8 cellular contexts compared by ENCODE assay signal in the genomic region with DNA sequence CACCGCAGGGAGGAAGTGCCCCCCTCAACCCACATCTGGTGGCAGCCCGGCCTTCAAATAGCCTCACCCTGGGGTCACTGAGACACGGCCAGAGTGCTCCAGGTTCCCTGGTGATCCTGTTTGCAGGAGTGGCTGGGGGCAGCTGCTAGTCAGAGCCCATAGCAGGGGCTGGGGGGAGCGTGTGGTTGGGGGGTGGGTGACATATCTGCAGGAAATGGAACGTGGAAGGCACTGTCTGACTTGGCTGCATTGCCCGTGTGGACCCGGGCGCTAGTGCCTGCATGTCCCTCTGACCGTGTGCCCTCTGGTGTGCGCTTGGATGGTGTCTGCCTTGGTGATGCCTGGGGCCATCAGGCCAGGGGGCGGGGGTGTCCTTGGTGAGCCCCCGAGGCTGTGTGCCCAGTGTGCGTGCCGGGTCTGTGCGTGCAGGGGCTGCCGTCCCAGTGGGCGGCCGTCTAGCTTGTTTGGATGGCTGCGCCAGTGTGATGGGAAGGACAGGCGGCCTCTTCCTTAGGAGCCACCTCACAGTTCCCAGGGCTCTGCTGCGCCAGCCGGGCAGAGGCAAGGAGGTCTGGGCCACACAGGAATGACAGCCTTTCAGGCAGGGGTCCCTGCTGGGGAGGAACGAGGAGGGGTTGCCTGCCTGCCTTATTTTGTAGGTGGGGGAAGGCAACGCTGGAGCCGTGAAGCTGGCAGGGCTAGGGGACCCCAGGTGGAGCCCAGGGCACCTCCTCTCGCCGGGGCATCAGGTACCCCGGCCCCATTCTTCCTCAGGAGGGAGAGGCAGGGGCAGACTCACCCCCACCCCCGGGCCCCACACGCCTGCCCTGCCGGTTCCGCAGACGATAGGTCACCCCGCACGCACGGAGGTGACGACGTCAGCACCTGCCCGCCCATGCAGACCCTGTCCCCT. TPM values are rescaled to one million over a fixed set of nuclear protein-coding genes. Genes with fewer than 3 reads are reported as not detected.
DNase-seq lines count a peak whose midpoint lies in the region; ATAC-seq, FAIRE-seq and TF ChIP-seq lines count a peak whose summit lies in the region.

No MANE protein-coding gene starts in this region.

- no peak overlapping the region for H3K27ac Mint-ChIP-seq in endothelial cell (ENCODE audit: unreplicated experiment)

- CTCF ChIA-PET in PC-3 (lab: Charles Lee), result interaction anchor here (0.6 to 1.7 kb wide), 3 partner anchors 36 to 164 kb away, joined by 3 to 20 read pairs (median 3); no protein-coding TSS in a partner anchor

- H3F3A ChIP-seq in PC-3 (ENCODE audit: low read length, unreplicated experiment), result no peaks in the 10 kb centered on the region
- H3F3A ChIP-seq in neural cell (ENCODE audit: insufficient read depth, low read length, poor library complexity, severe bottlenecking), result peaks cover 16% of the 10 kb centered on the region

- H3K4me3 ChIP-seq in PC-3 (ENCODE audit: low read length) (peak overlapping the region; percentile 70), neural cell (ENCODE audit: low read length) (peak overlapping the region; percentile 76)

- H3K4me1 ChIP-seq in ES-I3 (ENCODE audit: insufficient read depth, low read length) (no peaks in the 10 kb centered on the region; the same call in 1 of the 2 replicates), PC-3 (ENCODE audit: insufficient read depth, low read length) (peaks cover 7% of the 10 kb centered on the region; the same call in 1 of the 2 replicates)

- no peak for TF ChIP-seq RAD21 in neural cell (conservative IDR thresholded peaks at IDR 0.05)

- H2AFZ ChIP-seq in PC-3 (ENCODE audit: low read length) (peak overlapping the region; percentile 81), neural cell (ENCODE audit: low read depth, low read length) (peak overlapping the region; percentile 48)

- peak overlapping the region; percentile 83 for H3K4me3 Mint-ChIP-seq in endothelial cell (ENCODE audit: unreplicated experiment)

- intact Hi-C loops in PC-3 (cut with micrococcal nuclease), result no loop called here

- H3K36me3 ChIP-seq in ES-I3 (ENCODE audit: insufficient read depth, low read length) (no peaks in the 10 kb centered on the region), PC-3 (ENCODE audit: low read depth, low read length) (no peaks in the 10 kb centered on the region), neural cell (ENCODE audit: insufficient read depth, low read length) (no peaks in the 10 kb centered on the region)

- no peaks in the 10 kb centered on the region for H3K27me3 ChIP-seq in PC-3 (ENCODE audit: low read length)
- H3K27me3 ChIP-seq in neural cell (ENCODE audit: insufficient read depth, low read depth, low read length), result no peaks in the 10 kb centered on the region

- FAIRE-seq in RCC 7860 (lab: Jason Lieb, UNC), result no peak

- no peaks in the 10 kb centered on the region for H3K36me3 Mint-ChIP-seq in endothelial cell (ENCODE audit: low read depth, unreplicated experiment)

- no peak for TF ChIP-seq EP300 in neural cell (conservative IDR thresholded peaks at IDR 0.05; ENCODE audit: poor library complexity, severe bottlenecking)

- peaks cover 2% of the 10 kb centered on the region for H3K4me1 Mint-ChIP-seq in endothelial cell (ENCODE audit: unreplicated experiment)

- no peak overlapping the region for H3K27ac ChIP-seq in PC-3 (ENCODE audit: low read length)
- peak overlapping the region; percentile 100 for H3K27ac ChIP-seq in neural cell (ENCODE audit: low read length)

- POLR2A ChIA-PET in PC-3 (lab: Charles Lee; ENCODE audit: unreplicated experiment), result interaction anchor here (0.6 kb wide), 4 partner anchors 14 to 276 kb away, joined by 4 to 8 read pairs (median 4); no protein-coding TSS in a partner anchor

- H3K4me2 ChIP-seq in PC-3 (ENCODE audit: low read length), result peak overlapping the region; percentile 99
- peak overlapping the region; percentile 77 for H3K4me2 ChIP-seq in neural cell (ENCODE audit: low read length)

- no peaks in the 10 kb centered on the region for H3K79me2 ChIP-seq in PC-3 (ENCODE audit: low read length)
- peaks cover 41% of the 10 kb centered on the region for H3K79me2 ChIP-seq in neural cell (replicated peaks; ENCODE audit: insufficient read depth, low read length)

- TF ChIP-seq CTCF in PC-3 (conservative IDR thresholded peaks at IDR 0.05; ENCODE audit: low read depth, low read length) (no peak), endothelial cell (IDR thresholded peaks at IDR 0.05; ENCODE audit: unreplicated experiment) (no peak), neural cell (IDR thresholded peaks at IDR 0.05; ENCODE audit: poor library complexity, severe bottlenecking) (no peak)

- H3K9me3 ChIP-seq in ES-I3 (ENCODE audit: control insufficient read depth, insufficient read depth, low read length) (no peaks in the 10 kb centered on the region), PC-3 (ENCODE audit: low read length) (no peaks in the 10 kb centered on the region), neural cell (ENCODE audit: low read length) (no peaks in the 10 kb centered on the region)

- no peaks in the 10 kb centered on the region for H3K9me3 Mint-ChIP-seq in endothelial cell (ENCODE audit: unreplicated experiment)

- H3K9ac ChIP-seq in ES-I3 (ENCODE audit: low read depth, low read length), result peak overlapping the region; percentile 62; the same call in 1 of the 2 replicates
- peak overlapping the region; percentile 25; the same call in 1 of the 2 replicates for H3K9ac ChIP-seq in PC-3 (ENCODE audit: low read length)
- peak overlapping the region; percentile 97 for H3K9ac ChIP-seq in neural cell (ENCODE audit: low read length)

- H4K20me1 ChIP-seq in PC-3 (ENCODE audit: low read length) (no peaks in the 10 kb centered on the region), neural cell (ENCODE audit: insufficient read depth) (peaks cover 4% of the 10 kb centered on the region)

- peaks cover 14% of the 10 kb centered on the region for H3K27me3 Mint-ChIP-seq in endothelial cell (ENCODE audit: unreplicated experiment)

- BruUV-seq in PC-3 (replicated peaks; lab: Mats Ljungman, UMichigan), result no TSS peak

- ATAC-seq in PC-3 (peak; percentile 35), GM21717 (IDR thresholded peaks at IDR 0.05; ENCODE audit: unreplicated experiment) (no peak), HG02884 (IDR thresholded peaks at IDR 0.05; ENCODE audit: unreplicated experiment) (no peak)

- no peaks in the 10 kb centered on the region for H3K9me2 ChIP-seq in PC-3 (replicated peaks; ENCODE audit: low read length)
- H3K9me2 ChIP-seq in neural cell (ENCODE audit: insufficient read depth, low read length), result no peaks in the 10 kb centered on the region

- DNase-seq in PC-3 (no peak), endothelial cell (ENCODE audit: low spot score) (no peak), HuH-7 (ENCODE audit: low spot score) (no peak), RCC 7860 (ENCODE audit: low spot score) (no peak)

TF ChIP-seq in neural cell, 6 proteins besides CTCF, POLR2A, EP300 and RAD21:
- TF ChIP-seq TAF1 (IDR thresholded peaks at IDR 0.05; ENCODE audit: low read depth) (no peak), EZH2 (IDR thresholded peaks at IDR 0.05; ENCODE audit: borderline replicate concordance, insufficient read depth, low read length, poor library complexity, severe bottlenecking) (no peak), MXI1 (conservative IDR thresholded peaks at IDR 0.05; ENCODE audit: poor library complexity, severe bottlenecking) (no peak), SMC3 (conservative IDR thresholded peaks at IDR 0.05; ENCODE audit: poor library complexity) (no peak), POLR2AphosphoS5 (IDR thresholded peaks at IDR 0.05) (no peak)
- TF ChIP-seq, protein P1, sequence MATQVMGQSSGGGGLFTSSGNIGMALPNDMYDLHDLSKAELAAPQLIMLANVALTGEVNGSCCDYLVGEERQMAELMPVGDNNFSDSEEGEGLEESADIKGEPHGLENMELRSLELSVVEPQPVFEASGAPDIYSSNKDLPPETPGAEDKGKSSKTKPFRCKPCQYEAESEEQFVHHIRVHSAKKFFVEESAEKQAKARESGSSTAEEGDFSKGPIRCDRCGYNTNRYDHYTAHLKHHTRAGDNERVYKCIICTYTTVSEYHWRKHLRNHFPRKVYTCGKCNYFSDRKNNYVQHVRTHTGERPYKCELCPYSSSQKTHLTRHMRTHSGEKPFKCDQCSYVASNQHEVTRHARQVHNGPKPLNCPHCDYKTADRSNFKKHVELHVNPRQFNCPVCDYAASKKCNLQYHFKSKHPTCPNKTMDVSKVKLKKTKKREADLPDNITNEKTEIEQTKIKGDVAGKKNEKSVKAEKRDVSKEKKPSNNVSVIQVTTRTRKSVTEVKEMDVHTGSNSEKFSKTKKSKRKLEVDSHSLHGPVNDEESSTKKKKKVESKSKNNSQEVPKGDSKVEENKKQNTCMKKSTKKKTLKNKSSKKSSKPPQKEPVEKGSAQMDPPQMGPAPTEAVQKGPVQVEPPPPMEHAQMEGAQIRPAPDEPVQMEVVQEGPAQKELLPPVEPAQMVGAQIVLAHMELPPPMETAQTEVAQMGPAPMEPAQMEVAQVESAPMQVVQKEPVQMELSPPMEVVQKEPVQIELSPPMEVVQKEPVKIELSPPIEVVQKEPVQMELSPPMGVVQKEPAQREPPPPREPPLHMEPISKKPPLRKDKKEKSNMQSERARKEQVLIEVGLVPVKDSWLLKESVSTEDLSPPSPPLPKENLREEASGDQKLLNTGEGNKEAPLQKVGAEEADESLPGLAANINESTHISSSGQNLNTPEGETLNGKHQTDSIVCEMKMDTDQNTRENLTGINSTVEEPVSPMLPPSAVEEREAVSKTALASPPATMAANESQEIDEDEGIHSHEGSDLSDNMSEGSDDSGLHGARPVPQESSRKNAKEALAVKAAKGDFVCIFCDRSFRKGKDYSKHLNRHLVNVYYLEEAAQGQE (IDR thresholded peaks at IDR 0.05; ENCODE audit: borderline replicate concordance), result no peak

RNA-seq across cellular contexts. Expression of gene NDRG4, which starts 0.6 kb away (rescaled TPM):
- total RNA-seq in PC-3 (2014; rRNA removed), result 14.2 and 26.6 TPM in 2 replicates
- total RNA-seq in endothelial cell (ENCODE audit: unreplicated experiment), result 5.9 TPM
- 507 and 592 TPM in 2 replicates for polyA plus RNA-seq in neural cell
- polyA minus RNA-seq in neural cell, result 346 and 414 TPM in 2 replicates

RNA-seq across cellular contexts. Expression of gene SETD6, which starts 14.7 kb away (rescaled TPM):
- total RNA-seq in PC-3 (2014; rRNA removed) (22.0 and 22.5 TPM in 2 replicates), endothelial cell (ENCODE audit: unreplicated experiment) (7.9 TPM)
- polyA plus RNA-seq in neural cell, result 59.4 and 61.2 TPM in 2 replicates
- 34.6 and 36.9 TPM in 2 replicates for polyA minus RNA-seq in neural cell

Comparison
In these comparisons a context has a peak if more than half of its experiments do, and no peak if none do; other contexts are left out.
1. H3K9ac ChIP-seq: peak in every context shown above with its lines; median percentile 97 in neural cell; 62 in ES-I3; 25 in PC-3.